Comparison of ENCODE assay signal across 11 cellular contexts in genomic region chr2:166373951-166374350, GRCh38. TPM values are rescaled to one million over a fixed set of nuclear protein-coding genes. Genes with fewer than 3 reads are reported as not detected.
DNase-seq lines count a peak whose midpoint lies in the region; ATAC-seq, FAIRE-seq and TF ChIP-seq lines count a peak whose summit lies in the region.
"Had no signal": no experiment of that assay in that cellular context is flagged by ENCODE, and none has a peak within 500 bp of the region (broad histone marks: within the 10 kb centered on the region; RNA-seq: fewer than 3 reads in every experiment).

No MANE protein-coding gene starts in this region.

- H3K36me3 ChIP-seq in ACC112 (ENCODE audit: insufficient read depth, low read length): no peaks in the 10 kb centered on the region
- no peaks in the 10 kb centered on the region for H3K36me3 ChIP-seq in CD4-positive, alpha-beta memory T cell (ENCODE audit: insufficient read depth, low read length)
- H3K36me3 ChIP-seq: SJSA1 had no signal

- H3K27me3 Mint-ChIP-seq in CD4-positive, alpha-beta memory T cell: peaks cover 5 to 13% of the 10 kb centered on the region in 2 donors

- no peak for TF ChIP-seq CTCF in D721Med (IDR thresholded peaks at IDR 0.05; ENCODE audit: insufficient read depth, missing control alignments)

- no peaks in the 10 kb centered on the region for H3K27me3 ChIP-seq in ACC112 (ENCODE audit: insufficient read depth, low read length)
- H3K27me3 ChIP-seq in CD4-positive, alpha-beta memory T cell (ENCODE audit: insufficient read depth, low read length): no peaks in the 10 kb centered on the region
- H3K27me3 ChIP-seq: SJSA1 had no signal

- no peaks in the 10 kb centered on the region for H3K9me3 ChIP-seq in CD4-positive, alpha-beta memory T cell (ENCODE audit: control insufficient read depth in 1 of 2, low read length in 2 of 2)
- H3K9me3 ChIP-seq: SJSA1 had no signal

- peak; percentile 80 for DNase-seq in HCEC 1CT
- DNase-seq in NCI-H69 (lab: John Stamatoyannopoulos, UW): peak; percentile 96
- peak; percentile 48 to 71 for DNase-seq in erythroblast (lab: John Stamatoyannopoulos, UW)
- DNase-seq in CD4-positive, alpha-beta memory T cell: no peak
- DNase-seq in D721Med (ENCODE audit: insufficient read length, low spot score): no peak
- DNase-seq in mesenteric fat pad (ENCODE audit: low spot score): no peak
- DNase-seq: left ventricle myocardium superior had no signal

- CTCF ChIA-PET in CD4-positive, alpha-beta memory T cell (lab: Charles Lee; ENCODE audit: partially characterized antibody): no interaction called here

- H3K9me3 Mint-ChIP-seq in CD4-positive, alpha-beta memory T cell: peaks cover 0 to 4% (median 0%) of the 10 kb centered on the region in 8 donors
- H3K9me3 Mint-ChIP-seq: activated naive CD4-positive, alpha-beta T cell treated with anti-CD3 and anti-CD28 coated beads, Interleukin-2, amount 50 U/mL, for 72 hours had no signal

- no peak for TF ChIP-seq POLR2A in erythroblast (IDR thresholded peaks at IDR 0.05; ENCODE audit: low read length)

- no peak for ATAC-seq in HG03439 (IDR thresholded peaks at IDR 0.05; ENCODE audit: unreplicated experiment)
- ATAC-seq: activated naive CD4-positive, alpha-beta T cell treated with anti-CD3 and anti-CD28 coated beads, Interleukin-2, amount 50 U/mL, for 72 hours; left ventricle myocardium superior had no signal

- H2AFZ ChIP-seq in ACC112 (ENCODE audit: low read length, unreplicated experiment): no peak overlapping the region

- H3K27ac ChIP-seq in ACC112 (ENCODE audit: low read depth, low read length): no peak overlapping the region
- H3K27ac ChIP-seq in CD4-positive, alpha-beta memory T cell (ENCODE audit: low read depth, low read length): no peak overlapping the region
- H3K27ac ChIP-seq: SJSA1 had no signal

- H3K79me2 ChIP-seq in ACC112 (ENCODE audit: control insufficient read depth, insufficient read depth, low read length, unreplicated experiment): peaks cover 19% of the 10 kb centered on the region

- H3K36me3 Mint-ChIP-seq in CD4-positive, alpha-beta memory T cell: no peaks in the 10 kb centered on the region
- H3K36me3 Mint-ChIP-seq: activated naive CD4-positive, alpha-beta T cell treated with anti-CD3 and anti-CD28 coated beads, Interleukin-2, amount 50 U/mL, for 72 hours had no signal

- no peak overlapping the region for H3K4me3 Mint-ChIP-seq in CD4-positive, alpha-beta memory T cell

- no peak for FAIRE-seq in D721Med (lab: Jason Lieb, UNC)

- peaks cover 23% of the 10 kb centered on the region for H3K4me1 ChIP-seq in ACC112 (ENCODE audit: control insufficient read depth, insufficient read depth, low read length, unreplicated experiment)
- H3K4me1 ChIP-seq in CD4-positive, alpha-beta memory T cell (ENCODE audit: insufficient read depth, low read length): no peaks in the 10 kb centered on the region

- H3K4me3 ChIP-seq in ACC112 (ENCODE audit: low read depth, low read length): peak overlapping the region; percentile 60
- H3K4me3 ChIP-seq in CD4-positive, alpha-beta memory T cell (ENCODE audit: low read length in 2 of 2): no peak overlapping the region
- H3K4me3 ChIP-seq: SJSA1 had no signal

- intact Hi-C loops in CD4-positive, alpha-beta memory T cell (cut with micrococcal nuclease): no loop called here

- H3K27ac Mint-ChIP-seq in CD4-positive, alpha-beta memory T cell: no peak overlapping the region
- H3K27ac Mint-ChIP-seq: activated naive CD4-positive, alpha-beta T cell treated with anti-CD3 and anti-CD28 coated beads, Interleukin-2, amount 50 U/mL, for 72 hours had no signal

- POLR2A ChIA-PET in CD4-positive, alpha-beta memory T cell (lab: Charles Lee; ENCODE audit: partially characterized antibody): no interaction called here

- H3K4me1 Mint-ChIP-seq in CD4-positive, alpha-beta memory T cell: peaks cover 0 to 8% (median 6%) of the 10 kb centered on the region in 4 donors

RNA-seq across cellular contexts. Expression of gene SCN9A, which starts 1.8 kb away (rescaled TPM):
- total RNA-seq in CD4-positive, alpha-beta memory T cell: not detected
- polyA plus RNA-seq in CD4-positive, alpha-beta memory T cell: not detected
- total RNA-seq in mesenteric fat pad: 5.7 TPM

Comparison
In these comparisons a context has a peak if more than half of its experiments do, and no peak if none do; other contexts are left out.
1. DNase-seq: peak in HCEC 1CT (single experiment), NCI-H69 (single experiment) and erythroblast (2 of 2); none in CD4-positive, alpha-beta memory T cell (0 of 5), D721Med (single experiment) and mesenteric fat pad (single experiment).